ENCODE assay signal across 12 cellular contexts in the genomic region with DNA sequence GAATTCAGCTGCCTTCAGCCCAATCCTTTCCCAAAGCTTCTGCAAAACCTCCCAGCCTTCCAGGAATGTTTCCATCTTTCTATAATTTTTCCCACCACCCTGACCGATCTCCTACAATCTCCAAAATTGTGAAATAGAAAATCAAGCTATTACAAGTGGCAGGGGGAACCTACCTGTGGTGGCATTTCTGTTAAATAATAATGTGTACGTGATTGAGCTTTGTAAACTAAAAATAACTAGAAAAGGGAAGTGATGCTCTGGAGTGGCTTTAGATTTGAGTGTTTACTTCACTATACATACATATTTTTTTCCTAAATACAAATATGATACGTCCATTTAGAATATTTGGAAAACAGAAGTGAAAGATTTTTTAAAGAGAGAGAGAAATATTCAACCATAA.
DNase-seq lines count a peak whose midpoint lies in the region; ATAC-seq and TF ChIP-seq lines count a peak whose summit lies in the region.
"Had no signal": no experiment of that assay in that cellular context is flagged by ENCODE, and none has a peak within 500 bp of the region (broad histone marks: within the 10 kb centered on the region; RNA-seq: fewer than 3 reads in every experiment).

No MANE protein-coding gene starts in this region.

- H3K36me3 ChIP-seq in testis (ENCODE audit: low read depth, missing control alignments): no peaks in the 10 kb centered on the region

- intact Hi-C loops in testis (cut with DNase I; ENCODE audit: low total_unique reads): no loop called here

- no peaks in the 10 kb centered on the region for H3K4me1 ChIP-seq in testis

- TF ChIP-seq CTCF in testis (IDR thresholded peaks at IDR 0.05): no peak

- no peak for TF ChIP-seq POLR2A in testis (IDR thresholded peaks at IDR 0.05)

- WGBS in testis, 2 donors: 81 to 90% methylated on average over 3 of the region's 3 CpGs

- H3K4me3 ChIP-seq in testis: no peak overlapping the region

- H3K9me3 ChIP-seq in testis: no peaks in the 10 kb centered on the region

- H3K27me3 ChIP-seq in testis: no peaks in the 10 kb centered on the region

- peak; percentile 78 for ATAC-seq in GM18498 (IDR thresholded peaks at IDR 0.05; ENCODE audit: unreplicated experiment)
- peak; percentile 60 for ATAC-seq in GM19463 (IDR thresholded peaks at IDR 0.05; ENCODE audit: unreplicated experiment)
- ATAC-seq in HG02884 (IDR thresholded peaks at IDR 0.05; ENCODE audit: unreplicated experiment): peak; percentile 64
- ATAC-seq in HG03558 (IDR thresholded peaks at IDR 0.05; ENCODE audit: extremely low read depth, unreplicated experiment): peak; percentile 75
- ATAC-seq: PC-3 had no signal

- no peak overlapping the region for H3K27ac ChIP-seq in testis
- H3K27ac ChIP-seq: HL-60 had no signal

- DNase-seq in testis (no peak), mucosa of gallbladder (ENCODE audit: low spot score) (no peak), NCI-H1694 (lab: John Stamatoyannopoulos, UW) (no peak), NCI-H2107 (lab: John Stamatoyannopoulos, UW) (no peak)
- DNase-seq: caudate nucleus, GF-D8, PC-3 had no signal
